Comparison of ENCODE assay signal across 16 cellular contexts in genomic region chr6:100096356-100096755, GRCh38.
DNase-seq lines count a peak whose midpoint lies in the region; ATAC-seq, FAIRE-seq and TF ChIP-seq lines count a peak whose summit lies in the region.
"Had no signal": no experiment of that assay in that cellular context is flagged by ENCODE, and none has a peak within 500 bp of the region (broad histone marks: within the 10 kb centered on the region; RNA-seq: fewer than 3 reads in every experiment).

No MANE protein-coding gene starts in this region.

- H3K4me3 ChIP-seq in HepG2 (replicated peaks in 1 of 3; ENCODE audit: insufficient read depth in 1 of 3, low read depth in 2 of 3, low read length in 3 of 3) (no peak overlapping the region), H7 (ENCODE audit: insufficient read depth, low read depth, low read length) (no peak overlapping the region)
- H3K4me3 ChIP-seq: GM23338 had no signal

- no peak for TF ChIP-seq POLR2A in HepG2 (IDR thresholded peaks at IDR 0.05; ENCODE audit: insufficient read depth in 1 of 2, low read depth in 2 of 2, low read length in 2 of 2)

- intact Hi-C loops in HepG2 (cut with micrococcal nuclease; ENCODE audit: unreplicated experiment): no loop called here

- H3K27me3 ChIP-seq in HepG2 (ENCODE audit: control insufficient read depth in 1 of 2, insufficient read depth in 2 of 2, low read length in 2 of 2) (no peaks in the 10 kb centered on the region), H7 (ENCODE audit: control insufficient read depth, insufficient read depth, low read length) (no peaks in the 10 kb centered on the region)

- 3% methylated on average over 2 of the region's 2 CpGs for WGBS in HepG2 (ENCODE audit: low lambda C conversion rate)

- POLR2A ChIA-PET in HepG2 (lab: Yijun Ruan, JAX): no interaction called here

- no peak overlapping the region for H2AFZ ChIP-seq in HepG2 (ENCODE audit: low read length)
- H2AFZ ChIP-seq: GM23338 had no signal

- peak; percentile 27 for DNase-seq in AG20443 (ENCODE audit: low spot score)
- peak; percentile 41 for DNase-seq in GM03348 (ENCODE audit: low spot score)
- DNase-seq in M059J (ENCODE audit: low read depth): peak; percentile 35
- peak; percentile 6 for DNase-seq in fibroblast of peridontal ligament (ENCODE audit: extremely low read depth)
- no peak for DNase-seq in HepG2 (ENCODE audit: low spot score)
- no peak for DNase-seq in NCI-H446 (lab: John Stamatoyannopoulos, UW)
- DNase-seq in H7: no peak
- DNase-seq in activated CD4-positive, CD25-positive, alpha-beta regulatory T cell (lab: John Stamatoyannopoulos, UW): no peak
- DNase-seq: 8988T; ACHN; C1 segment of cervical spinal cord; CD4-positive, alpha-beta T cell; DMS79; GF-D8; H9 had no signal

- FAIRE-seq in HepG2 (lab: Jason Lieb, UNC): no peak

- in situ Hi-C loops in HepG2 (cut with HindIII; ENCODE audit: extremely low pct_ligation_motif_present, low pct_unique_long_range_greater_than_20kb): loop anchor here (5.0 kb wide), 1 partner anchor 229 kb away; no protein-coding TSS in a partner anchor

- no peak overlapping the region for H3K4me2 ChIP-seq in HepG2 (ENCODE audit: low read depth, low read length)
- H3K4me2 ChIP-seq: GM23338 had no signal

- no peak for ATAC-seq in HepG2
- ATAC-seq: GM23338 had no signal

- no peak overlapping the region for H3K27ac ChIP-seq in HepG2 (ENCODE audit: extremely low read length, insufficient read depth, low read length)

- no peaks in the 10 kb centered on the region for H3K9me3 ChIP-seq in HepG2 (ENCODE audit: low read length)

- no peak overlapping the region for H3K9ac ChIP-seq in HepG2 (ENCODE audit: insufficient read depth, low read depth, low read length)

- no peak for TF ChIP-seq RAD21 in HepG2 (CRISPR knock-in tag; IDR thresholded peaks at IDR 0.05)

- no peaks in the 10 kb centered on the region for H3K79me2 ChIP-seq in HepG2 (ENCODE audit: insufficient read depth, low read length)

- TF ChIP-seq EP300 in HepG2 (IDR thresholded peaks at IDR 0.05; ENCODE audit: low read depth in 2 of 2, low read length in 2 of 2) (no peak), HepG2 (CRISPR knock-in tag; IDR thresholded peaks at IDR 0.05; ENCODE audit: borderline replicate concordance) (no peak)

- no peaks in the 10 kb centered on the region for H3K4me1 ChIP-seq in HepG2 (ENCODE audit: insufficient read depth, low read length)

- CTCF ChIA-PET in HepG2 (lab: Yijun Ruan, JAX; ENCODE audit: low intra/inter-chr PET ratio, low total read pairs): no interaction called here

- no peaks in the 10 kb centered on the region for H4K20me1 ChIP-seq in HepG2 (ENCODE audit: insufficient read depth, low read length)

- no peaks in the 10 kb centered on the region for H3K36me3 ChIP-seq in HepG2 (replicated peaks in 1 of 2; ENCODE audit: control insufficient read depth in 1 of 2, insufficient read depth in 2 of 2, low read length in 2 of 2)
- H3K36me3 ChIP-seq in H7 (replicated peaks; ENCODE audit: control insufficient read depth, insufficient read depth, low read length): no peaks in the 10 kb centered on the region

- no TSS peak for BruUV-seq in HepG2 (replicated peaks; lab: Mats Ljungman, UMichigan)

- TF ChIP-seq CTCF in HepG2 (CRISPR knock-in tag; IDR thresholded peaks at IDR 0.05): no peak

TF ChIP-seq in HepG2, 621 proteins besides CTCF, POLR2A, EP300 and RAD21 (continues in another document):
- TF ChIP-seq ZNF546 (CRISPR knock-in tag; conservative IDR thresholded peaks at IDR 0.05): no peak
- no peak for TF ChIP-seq NFAT5 (CRISPR knock-in tag; IDR thresholded peaks at IDR 0.05)
- TF ChIP-seq NFYC (CRISPR knock-in tag; IDR thresholded peaks at IDR 0.05): no peak
- TF ChIP-seq ZNF280D (CRISPR knock-in tag; IDR thresholded peaks at IDR 0.05): no peak
- TF ChIP-seq SOX13 (IDR thresholded peaks at IDR 0.05): no peak
- no peak for TF ChIP-seq SOX13 (CRISPR knock-in tag; conservative IDR thresholded peaks at IDR 0.05 in 1 of 2, IDR thresholded peaks at IDR 0.05 in 1 of 2)
- no peak for TF ChIP-seq SP2 (CRISPR knock-in tag; IDR thresholded peaks at IDR 0.05)

Comparison
In these comparisons a context has a peak if more than half of its experiments do, and no peak if none do; other contexts are left out.
1. DNase-seq: peak in AG20443 (single experiment), GM03348 (single experiment), M059J (single experiment) and fibroblast of peridontal ligament (single experiment); none in HepG2 (single experiment), NCI-H446 (0 of 2), H7 (single experiment) and activated CD4-positive, CD25-positive, alpha-beta regulatory T cell (0 of 4).